In genomic region chr5:137075163-137075970, GRCh38 we compare ENCODE assay signal across 8 cellular contexts.
DNase-seq lines count a peak whose midpoint lies in the region; ATAC-seq and TF ChIP-seq lines count a peak whose summit lies in the region.

No MANE protein-coding gene starts in this region.

- DNase-seq in A172 (ENCODE audit: low spot score) (peak; percentile 70), NCI-H1694 (lab: John Stamatoyannopoulos, UW) (peak; percentile 23), left cardiac atrium (peak; percentile 56), occipital lobe (lab: John Stamatoyannopoulos, UW) (no peak)
- DNase-seq in stimulated activated CD8-positive, alpha-beta memory T cell treated with anti-CD3 and anti-CD28 coated beads, Interleukin-15, amount 100 ng/mL, for 48 hours (ENCODE audit: low read depth in 2 of 2) = peak; percentile 1 to 2

- ATAC-seq in HG02623 (IDR thresholded peaks at IDR 0.05; ENCODE audit: unreplicated experiment) (peak; percentile 71), left cardiac atrium (peak in 1 of 2 donors; percentile 27)

- TF ChIP-seq CTCF in GM12874 (IDR thresholded peaks at IDR 0.05; ENCODE audit: insufficient read depth, low read depth, low read length) (peak; percentile 77), WI38 (IDR thresholded peaks at IDR 0.05; ENCODE audit: low read depth, low read length) (peak; percentile 66)

- H3K4me3 ChIP-seq in WI38 (ENCODE audit: low read depth, low read length) = no peak overlapping the region

- intact Hi-C loops in left cardiac atrium (cut with DNase I) = loop anchor here in 1 of 2 donors (5.0 to 10.0 kb wide), 3 partner anchors 139 to 227 kb away; no protein-coding TSS in a partner anchor
